17 cellular contexts compared by ENCODE assay signal in genomic region chr6:168364793-168365421, GRCh38. TPM values are rescaled to one million over a fixed set of nuclear protein-coding genes. Genes with fewer than 3 reads are reported as not detected.
DNase-seq lines count a peak whose midpoint lies in the region; ATAC-seq and TF ChIP-seq lines count a peak whose summit lies in the region.
"Had no signal": no experiment of that assay in that cellular context is flagged by ENCODE, and none has a peak within 500 bp of the region (broad histone marks: within the 10 kb centered on the region; RNA-seq: fewer than 3 reads in every experiment).

No MANE protein-coding gene starts in this region.

- intact Hi-C loops in CD8-positive, alpha-beta T cell (cut with DNase I, micrococcal nuclease), result no loop called here

- H3K4me3 ChIP-seq in trophoblast cell (ENCODE audit: low read depth, low read length) (no peak overlapping the region), suprapubic skin (no peak overlapping the region)
- no peak overlapping the region for H3K4me3 ChIP-seq in CD8-positive, alpha-beta T cell (ENCODE audit: low read depth, low read length)
- H3K4me3 ChIP-seq: BLaER1 treated with 17β-estradiol and CSF1 and Interleukin-3, amounts not matched to agents 10 nM and 100 nM; GM12878; GM23248 had no signal

- H2BK120ac ChIP-seq in trophoblast cell (ENCODE audit: insufficient read depth, low read length, poor library complexity), result no peak overlapping the region

- no peak for DNase-seq in stimulated activated naive CD8-positive, alpha-beta T cell treated with anti-CD3 and anti-CD28 coated beads, Interleukin-15, amount 100 ng/mL, for 72 hours
- DNase-seq in stimulated activated naive CD8-positive, alpha-beta T cell treated with anti-CD3 and anti-CD28 coated beads, Interleukin-15, Interleukin-2, amounts not matched to agents 100 U/mL and 50 U/mL, for 24 hours, result no peak
- DNase-seq in trophoblast cell (no peak), suprapubic skin (ENCODE audit: low spot score in 2 of 2) (peak; percentile 36 to 70), hepatic stellate cell (ENCODE audit: low spot score) (no peak)
- DNase-seq in CD8-positive, alpha-beta T cell, result no peak
- DNase-seq: ACHN; CD4-positive, CD25-positive, alpha-beta regulatory T cell; DMS79; GM23248; H7 had no signal

- no peaks in the 10 kb centered on the region for H3K36me3 Mint-ChIP-seq in CD8-positive, alpha-beta T cell
- H3K36me3 Mint-ChIP-seq: CD4-positive, CD25-positive, alpha-beta regulatory T cell had no signal

- no peak overlapping the region for H3K4me3 Mint-ChIP-seq in stimulated activated naive CD8-positive, alpha-beta T cell treated with anti-CD3 and anti-CD28 coated beads, Interleukin-15, amount 100 ng/mL, for 72 hours
- H3K4me3 Mint-ChIP-seq in CD8-positive, alpha-beta T cell, result no peak overlapping the region
- H3K4me3 Mint-ChIP-seq: CD4-positive, CD25-positive, alpha-beta regulatory T cell had no signal

- H3K79me1 ChIP-seq in trophoblast cell (ENCODE audit: low read length), result peaks cover 7% of the 10 kb centered on the region

- no peak overlapping the region for H3K18ac ChIP-seq in trophoblast cell (ENCODE audit: low read length)

- H3K27me3 ChIP-seq in trophoblast cell (ENCODE audit: insufficient read depth, low read length), result no peaks in the 10 kb centered on the region
- H3K27me3 ChIP-seq in suprapubic skin, result peaks cover 3% of the 10 kb centered on the region
- H3K27me3 ChIP-seq in CD8-positive, alpha-beta T cell (ENCODE audit: insufficient read depth, low read length), result no peaks in the 10 kb centered on the region

- H3K4me2 ChIP-seq in trophoblast cell (ENCODE audit: low read length), result no peak overlapping the region
- H3K4me2 ChIP-seq: BLaER1 treated with 17β-estradiol and CSF1 and Interleukin-3, amounts not matched to agents 10 nM and 100 nM had no signal

- H3K9ac ChIP-seq in trophoblast cell (ENCODE audit: low read length), result no peak overlapping the region
- H3K9ac ChIP-seq: BLaER1 treated with 17β-estradiol and CSF1 and Interleukin-3, amounts not matched to agents 10 nM and 100 nM; GM23248 had no signal

- H3K4me1 ChIP-seq in trophoblast cell (ENCODE audit: control insufficient read depth in 1 of 2, insufficient read depth in 2 of 2, low read length in 2 of 2) (peaks cover 7 to 14% of the 10 kb centered on the region in 2 experiments), suprapubic skin (no peaks in the 10 kb centered on the region)
- H3K4me1 ChIP-seq in CD8-positive, alpha-beta T cell (ENCODE audit: insufficient read depth, low read length), result no peaks in the 10 kb centered on the region

- no peak overlapping the region for H2AFZ ChIP-seq in trophoblast cell (ENCODE audit: insufficient read depth, low read length, poor library complexity)
- H2AFZ ChIP-seq: GM23248 had no signal

- no peak overlapping the region for H4K91ac ChIP-seq in trophoblast cell (ENCODE audit: low read depth, low read length)

- no peak overlapping the region for H2BK5ac ChIP-seq in trophoblast cell (ENCODE audit: low read depth, low read length, poor library complexity)

- H2AK5ac ChIP-seq in trophoblast cell (ENCODE audit: low read length), result no peak overlapping the region

- no peaks in the 10 kb centered on the region for H3K4me1 Mint-ChIP-seq in stimulated activated naive CD8-positive, alpha-beta T cell treated with anti-CD3 and anti-CD28 coated beads, Interleukin-15, amount 100 ng/mL, for 72 hours
- H3K4me1 Mint-ChIP-seq in CD8-positive, alpha-beta T cell (ENCODE audit: low read depth), result peaks cover 3% of the 10 kb centered on the region

- H4K8ac ChIP-seq in trophoblast cell (ENCODE audit: low read depth, low read length), result no peak overlapping the region

- peak overlapping the region; percentile 28 for H2BK12ac ChIP-seq in trophoblast cell (ENCODE audit: low read length)

- TF ChIP-seq POLR2A in suprapubic skin (IDR thresholded peaks at IDR 0.05), result no peak

- H3K23ac ChIP-seq in trophoblast cell (ENCODE audit: low read length), result no peak overlapping the region

- peaks cover 0 to 6% of the 10 kb centered on the region in 2 donors for H3K9me3 Mint-ChIP-seq in stimulated activated naive CD8-positive, alpha-beta T cell treated with anti-CD3 and anti-CD28 coated beads, Interleukin-15, amount 100 ng/mL, for 72 hours
- H3K9me3 Mint-ChIP-seq in CD8-positive, alpha-beta T cell, result peaks cover 2% of the 10 kb centered on the region

- H3K14ac ChIP-seq in trophoblast cell (ENCODE audit: low read length), result no peak overlapping the region

- H3K27ac Mint-ChIP-seq in stimulated activated naive CD8-positive, alpha-beta T cell treated with anti-CD3 and anti-CD28 coated beads, Interleukin-15, amount 100 ng/mL, for 72 hours, result peak overlapping the region in 1 of 2 donors; percentile 42
- no peak overlapping the region for H3K27ac Mint-ChIP-seq in CD8-positive, alpha-beta T cell

- no peak for TF ChIP-seq EP300 in suprapubic skin (IDR thresholded peaks at IDR 0.05)

- no CpG with 5 or more reads among the region's 31 CpGs for WGBS in trophoblast cell (ENCODE audit: extremely low coverage, insufficient coverage, insufficient read length)
- WGBS in suprapubic skin, result 91% methylated on average over 24 of the region's 31 CpGs

- ATAC-seq in stimulated activated naive CD8-positive, alpha-beta T cell treated with anti-CD3 and anti-CD28 coated beads, Interleukin-15, amount 100 ng/mL, for 72 hours, result peak; percentile 34
- no peak for ATAC-seq in stimulated activated naive CD8-positive, alpha-beta T cell treated with anti-CD3 and anti-CD28 coated beads, Interleukin-15, Interleukin-2, amounts not matched to agents 100 U/mL and 50 U/mL, for 24 hours
- no peak for ATAC-seq in HG03135 (IDR thresholded peaks at IDR 0.05; ENCODE audit: unreplicated experiment)
- no peak for ATAC-seq in CD8-positive, alpha-beta T cell
- ATAC-seq: GM12878 had no signal

- CTCF ChIA-PET in CD8-positive, alpha-beta T cell (lab: Charles Lee), result no interaction called here

- no peaks in the 10 kb centered on the region for H3K79me2 ChIP-seq in trophoblast cell (ENCODE audit: control insufficient read depth, insufficient read depth, low read length, poor library complexity)

- H3K9me3 ChIP-seq in trophoblast cell (ENCODE audit: insufficient read depth, low read depth, low read length), result peaks cover 5% of the 10 kb centered on the region
- H3K9me3 ChIP-seq in suprapubic skin, result no peaks in the 10 kb centered on the region
- H3K9me3 ChIP-seq in CD8-positive, alpha-beta T cell (ENCODE audit: low read length), result no peaks in the 10 kb centered on the region

- peaks cover 35% of the 10 kb centered on the region for H3K27me3 Mint-ChIP-seq in stimulated activated naive CD8-positive, alpha-beta T cell treated with anti-CD3 and anti-CD28 coated beads, Interleukin-15, amount 100 ng/mL, for 72 hours
- H3K27me3 Mint-ChIP-seq in CD8-positive, alpha-beta T cell (ENCODE audit: low read depth), result peaks cover 10% of the 10 kb centered on the region
- H3K27me3 Mint-ChIP-seq: CD4-positive, CD25-positive, alpha-beta regulatory T cell had no signal

- no peak overlapping the region for H4K12ac ChIP-seq in trophoblast cell (ENCODE audit: low read depth, low read length)

- no peak overlapping the region for H3K4ac ChIP-seq in trophoblast cell (ENCODE audit: low read depth, low read length)

- H3K36me3 ChIP-seq in trophoblast cell (ENCODE audit: control insufficient read depth in 1 of 2, insufficient read depth in 2 of 2, low read length in 2 of 2) (no peaks in the 10 kb centered on the region), suprapubic skin (no peaks in the 10 kb centered on the region)
- H3K36me3 ChIP-seq in CD8-positive, alpha-beta T cell (ENCODE audit: insufficient read depth, low read length), result no peaks in the 10 kb centered on the region
- H3K36me3 ChIP-seq: BLaER1 treated with 17β-estradiol and CSF1 and Interleukin-3, amounts not matched to agents 10 nM and 100 nM had no signal

- TF ChIP-seq CTCF in suprapubic skin (IDR thresholded peaks at IDR 0.05), result no peak
- no peak for TF ChIP-seq CTCF in CD8-positive, alpha-beta T cell (IDR thresholded peaks at IDR 0.05)

- H3K27ac ChIP-seq in trophoblast cell (ENCODE audit: low read depth, low read length), result no peak overlapping the region
- H3K27ac ChIP-seq in suprapubic skin, result no peak overlapping the region
- no peak overlapping the region for H3K27ac ChIP-seq in CD8-positive, alpha-beta T cell (ENCODE audit: low read depth, low read length)
- H3K27ac ChIP-seq: BLaER1 treated with 17β-estradiol and CSF1 and Interleukin-3, amounts not matched to agents 10 nM and 100 nM; GM23248 had no signal

- POLR2A ChIA-PET in CD8-positive, alpha-beta T cell (lab: Charles Lee), result no interaction called here

RNA-seq across cellular contexts. Expression of gene DACT2, which starts 45.3 kb away (rescaled TPM):
- polyA plus RNA-seq in trophoblast cell (2013), result 30.3 and 30.7 TPM in 2 replicates
- total RNA-seq in suprapubic skin, result 10 to 100 TPM in 2 of 4 donors, 1 to 10 TPM in 2; 6.0 to 19.9 (median 10.0) TPM
- not detected for total RNA-seq in CD8-positive, alpha-beta T cell
- total RNA-seq: A172; CD4-positive, CD25-positive, alpha-beta regulatory T cell; G401; GM12878; GM23248; HT1080 had no signal
- polyA plus RNA-seq: CD4-positive, CD25-positive, alpha-beta regulatory T cell; GM12878; GM23248 had no signal

Comparison
In these comparisons a context has a peak if more than half of its experiments do, and no peak if none do; other contexts are left out.
1. DNase-seq: peak in suprapubic skin (2 of 2); none in stimulated activated naive CD8-positive, alpha-beta T cell treated with anti-CD3 and anti-CD28 coated beads, Interleukin-15, amount 100 ng/mL, for 72 hours (0 of 2), stimulated activated naive CD8-positive, alpha-beta T cell treated with anti-CD3 and anti-CD28 coated beads, Interleukin-15, Interleukin-2, amounts not matched to agents 100 U/mL and 50 U/mL, for 24 hours (single experiment), trophoblast cell (0 of 2), hepatic stellate cell (single experiment) and CD8-positive, alpha-beta T cell (0 of 7).
2. RNA of gene DACT2, which starts 45.3 kb away (total RNA-seq): 6.0 to 19.9 TPM in suprapubic skin; not detected in CD8-positive, alpha-beta T cell; every median in the first group is over 4 times any median in the second.